Comparison of ENCODE assay signal across 8 cellular contexts in genomic region chr6:75368151-75368779, GRCh38.
DNase-seq lines count a peak whose midpoint lies in the region; ATAC-seq and TF ChIP-seq lines count a peak whose summit lies in the region.

No MANE protein-coding gene starts in this region.

- H3K36me3 ChIP-seq in brain microvascular endothelial cell (replicated peaks) (no peaks in the 10 kb centered on the region), muscle layer of duodenum (ENCODE audit: control insufficient read depth in 1 of 2, insufficient read depth in 2 of 2, low read length in 2 of 2) (no peaks in the 10 kb centered on the region)

- in situ Hi-C loops in brain microvascular endothelial cell (cut with HindIII; ENCODE audit: low pct_ligation_motif_present, low sequenced_read_pairs), result no loop called here

- TF ChIP-seq CTCF in GM10248 (IDR thresholded peaks at IDR 0.05; ENCODE audit: control extremely low read depth, extremely low read depth, low read depth, missing control alignments) (peak; percentile 32), brain microvascular endothelial cell (IDR thresholded peaks at IDR 0.05; ENCODE audit: low read depth, low read length, missing control alignments) (peak; percentile 72)

- peaks cover 0 to 17% of the 10 kb centered on the region in 2 donors for H3K27me3 Mint-ChIP-seq in T-cell

- no peaks in the 10 kb centered on the region for H3K9me3 ChIP-seq in muscle layer of duodenum (ENCODE audit: control insufficient read depth in 1 of 2, low read length in 2 of 2)

- no peak for TF ChIP-seq EP300 in Ishikawa (IDR thresholded peaks at IDR 0.05; ENCODE audit: borderline replicate concordance)

- CTCF ChIA-PET in GM10248 (lab: Yijun Ruan, JAX) (interaction anchor here (0.7 to 2.9 kb wide), 11 partner anchors 12 to 160 kb away, joined by 3 to 11 read pairs (median 4); no protein-coding TSS in a partner anchor), T-cell (lab: Charles Lee) (no interaction called here)

- no peak overlapping the region for H3K27ac Mint-ChIP-seq in T-cell

- H3K4me1 ChIP-seq in muscle layer of duodenum (ENCODE audit: control insufficient read depth in 1 of 2, insufficient read depth in 2 of 2, low read length in 2 of 2), result peaks cover 7 to 18% of the 10 kb centered on the region in 2 donors

- H3K27me3 ChIP-seq in brain microvascular endothelial cell (replicated peaks) (no peaks in the 10 kb centered on the region), muscle layer of duodenum (ENCODE audit: low read depth, low read length) (no peaks in the 10 kb centered on the region)

- POLR2A ChIA-PET in GM10248 (lab: Yijun Ruan, JAX) (no interaction called here), T-cell (lab: Charles Lee) (no interaction called here)

- ATAC-seq in HG03442 (IDR thresholded peaks at IDR 0.05; ENCODE audit: unreplicated experiment) (no peak), T-cell (replicated peaks in 1 of 4) (no peak), HG02623 (IDR thresholded peaks at IDR 0.05; ENCODE audit: unreplicated experiment) (no peak)

- H3K4me3 ChIP-seq in brain microvascular endothelial cell (ENCODE audit: low read depth, low read length) (no peak overlapping the region), muscle layer of duodenum (ENCODE audit: low read depth in 1 of 2, low read length in 2 of 2) (no peak overlapping the region)

- peak; percentile 96 for TF ChIP-seq RAD21 in Ishikawa (IDR thresholded peaks at IDR 0.05; ENCODE audit: low read depth)

- DNase-seq in GM10248 (ENCODE audit: extremely low spot score) (peak; percentile 13), brain microvascular endothelial cell (no peak), T-cell (no peak), CD1c-positive myeloid dendritic cell (ENCODE audit: extremely low spot score) (no peak)

- H3K4me1 Mint-ChIP-seq in T-cell, result no peaks in the 10 kb centered on the region

- H3K36me3 Mint-ChIP-seq in T-cell, result no peaks in the 10 kb centered on the region

- no peak overlapping the region for H3K27ac ChIP-seq in brain microvascular endothelial cell
- H3K27ac ChIP-seq in muscle layer of duodenum (ENCODE audit: low read length), result peak overlapping the region; percentile 46

- H3K9me3 Mint-ChIP-seq in T-cell, result peaks cover 0 to 7% (median 4%) of the 10 kb centered on the region in 3 donors

- no peak overlapping the region for H3K4me3 Mint-ChIP-seq in T-cell

TF ChIP-seq in Ishikawa, 13 proteins besides CTCF, POLR2A, EP300 and RAD21:
- TF ChIP-seq CREB1 (IDR thresholded peaks at IDR 0.05; ENCODE audit: low read depth) (no peak), TCF12 (IDR thresholded peaks at IDR 0.05; ENCODE audit: low read depth) (no peak), TAF1 (IDR thresholded peaks at IDR 0.05; ENCODE audit: low read depth) (no peak), USF1 (IDR thresholded peaks at IDR 0.05) (no peak)
